ENCODE assay signal across 1 cellular context in genomic region chr4:116668190-116668589, GRCh38.
A peak's percentile ranks its signal among the peaks of the same experiment; 100 is the strongest.
TF ChIP-seq lines count a peak whose summit lies in the region.

No MANE protein-coding gene starts in this region.

TF ChIP-seq in GM12878, 131 proteins besides CTCF, POLR2A, EP300 and RAD21:
- TF ChIP-seq CHD4 (IDR thresholded peaks at IDR 0.05): no peak
- TF ChIP-seq SMC3 (IDR thresholded peaks at IDR 0.05; ENCODE audit: borderline replicate concordance, low read length): peak; percentile 37; the same call in 1 of the 2 replicates
